ENCODE assay signal across 16 cellular contexts in genomic region chr13:65836066-65836465, GRCh38.
"Had no signal": no experiment of that assay in that cellular context is flagged by ENCODE, and none has a peak within 500 bp of the region (broad histone marks: within the 10 kb centered on the region; RNA-seq: fewer than 3 reads in every experiment).

No MANE protein-coding gene starts in this region.

- H3K4me3 ChIP-seq: gastrocnemius medialis, left ventricle myocardium inferior, prostate gland, tibial nerve had no signal

- ATAC-seq: gastrocnemius medialis, right cardiac atrium had no signal

- DNase-seq: activated B cell treated with CpG ODN at 0.5 μM for 24 hours; activated CD4-positive, alpha-beta memory T cell treated with anti-CD3 and anti-CD28 coated beads for 36 hours; activated CD4-positive, alpha-beta T cell treated with anti-CD3 and anti-CD28 coated beads for 4 hours; activated naive CD8-positive, alpha-beta T cell treated with anti-CD3 and anti-CD28 coated beads for 36 hours; amniotic stem cell; endodermal cell; gastrocnemius medialis; head of caudate nucleus; left ventricle myocardium inferior; naive B cell; right cardiac atrium; small intestine; stimulated activated CD4-positive, alpha-beta T cell treated with anti-CD3 and anti-CD28 coated beads, Interleukin-15, amount 100 ng/mL, for 24 hours; stimulated activated CD4-positive, alpha-beta T cell treated with anti-CD3 and anti-CD28 coated beads, Interleukin-2, amount 100 ng/mL, for 48 hours had no signal
